In genomic region chr18:8608795-8609673, GRCh38 we compare ENCODE assay signal across 8 cellular contexts. TPM values are rescaled to one million over a fixed set of nuclear protein-coding genes. Genes with fewer than 3 reads are reported as not detected.
DNase-seq lines count a peak whose midpoint lies in the region; ATAC-seq and TF ChIP-seq lines count a peak whose summit lies in the region.

Gene RAB12, plus strand, starts transcription at chr18:8609437. Its CDS starts 3 bp downstream, at chr18:8609440.

- H3K4me3 ChIP-seq in DOHH2 (ENCODE audit: low read length) = peak within 1 kb of the TSS; percentile 92
- peak within 1 kb of the TSS; percentile 85 for H3K4me3 ChIP-seq in GM23338
- H3K4me3 ChIP-seq in Loucy (ENCODE audit: low read length, poor library complexity, severe bottlenecking) = peak within 1 kb of the TSS; percentile 91
- H3K4me3 ChIP-seq in neuronal stem cell (ENCODE audit: low read length in 2 of 2) = peak within 1 kb of the TSS; percentile 93 to 99
- H3K4me3 ChIP-seq in subcutaneous abdominal adipose tissue (ENCODE audit: low read depth in 1 of 5, low read length in 5 of 5) = peak within 1 kb of the TSS; percentile 77 to 87 (median 85)

- peak; percentile 32 for TF ChIP-seq CTCF in DOHH2 (IDR thresholded peaks at IDR 0.05; ENCODE audit: low read depth, low read length, poor library complexity, severe bottlenecking)
- peak in 1 of 2 experiments; percentile 64; a peak in 2 of 4 replicates for TF ChIP-seq CTCF in GM23338 (conservative IDR thresholded peaks at IDR 0.05; ENCODE audit: low read depth in 2 of 2)
- peak; percentile 32 for TF ChIP-seq CTCF in Loucy (conservative IDR thresholded peaks at IDR 0.05; ENCODE audit: low read length)
- TF ChIP-seq CTCF in foreskin keratinocyte (conservative IDR thresholded peaks at IDR 0.05) = peak; percentile 74

- H3K4me1 Mint-ChIP-seq in GM23338 = peaks cover 51% of the 10 kb centered on the region

- H3K36me3 Mint-ChIP-seq in GM23338 (ENCODE audit: low read depth) = peaks cover 28% of the 10 kb centered on the region

- H3F3A ChIP-seq in DOHH2 (ENCODE audit: control insufficient read depth, insufficient read depth) = peaks cover 20% of the 10 kb centered on the region
- no peaks in the 10 kb centered on the region; the same call in 1 of the 2 replicates for H3F3A ChIP-seq in GM23338 (replicated peaks; ENCODE audit: low read depth)
- no peaks in the 10 kb centered on the region for H3F3A ChIP-seq in Loucy (ENCODE audit: low read depth)

- H3K9me2 ChIP-seq in DOHH2 (replicated peaks; ENCODE audit: control insufficient read depth, low read length) = no peaks in the 10 kb centered on the region
- no peaks in the 10 kb centered on the region for H3K9me2 ChIP-seq in GM23338 (ENCODE audit: insufficient read depth)
- H3K9me2 ChIP-seq in Loucy (replicated peaks; ENCODE audit: low read depth, low read length) = no peaks in the 10 kb centered on the region

- no CpG with 5 or more reads among the region's 98 CpGs for WGBS in neuronal stem cell (ENCODE audit: extremely low coverage in 2 of 2, insufficient read length in 2 of 2, insufficient replicate concordance in 1 of 2), 2 donors

- H3K9ac ChIP-seq in Loucy (ENCODE audit: low read depth, low read length, poor library complexity, severe bottlenecking) (peak within 1 kb of the TSS; percentile 97), neuronal stem cell (ENCODE audit: low read depth, low read length, poor library complexity) (peak within 1 kb of the TSS; percentile 96), subcutaneous abdominal adipose tissue (ENCODE audit: low read length in 5 of 5) (peak within 1 kb of the TSS; percentile 73 to 94 (median 92))

- ATAC-seq in GM23338 (peak; percentile 80), foreskin keratinocyte (peak; percentile 86)

- peak; percentile 87 for DNase-seq in GM23338 (ENCODE audit: low spot score)
- DNase-seq in SIG-M5 treated with dmso at 0.1 percent for 504 hours (lab: John Stamatoyannopoulos, UW; ENCODE audit: unreplicated experiment) = peak; percentile 85
- peak; percentile 86 for DNase-seq in activated gamma-delta T cell treated with Interleukin-2 at 50 U/mL for 16 hours
- DNase-seq in foreskin keratinocyte = peak; percentile 21 to 43
- peak; percentile 79 for DNase-seq in neuronal stem cell (ENCODE audit: low spot score)

- H3K18ac ChIP-seq in neuronal stem cell (ENCODE audit: low read length) = peak within 1 kb of the TSS; percentile 89

- no peak within 1 kb of the TSS for H2BK15ac ChIP-seq in neuronal stem cell (ENCODE audit: low read length)

- H2BK5ac ChIP-seq in neuronal stem cell (ENCODE audit: low read length) = peak within 1 kb of the TSS; percentile 46

- H3K27me3 ChIP-seq in DOHH2 (ENCODE audit: control insufficient read depth, low read length) = no peaks in the 10 kb centered on the region
- H3K27me3 ChIP-seq in GM23338 (ENCODE audit: insufficient read depth) = peaks cover 10% of the 10 kb centered on the region
- H3K27me3 ChIP-seq in Loucy (ENCODE audit: insufficient read depth, low read length, poor library complexity, severe bottlenecking) = no peaks in the 10 kb centered on the region
- no peaks in the 10 kb centered on the region for H3K27me3 ChIP-seq in foreskin keratinocyte
- H3K27me3 ChIP-seq in neuronal stem cell (ENCODE audit: control insufficient read depth in 3 of 3, insufficient read depth in 3 of 3, low read depth in 1 of 3, low read length in 3 of 3) = peaks cover 0 to 13% (median 0%) of the 10 kb centered on the region in 3 experiments
- H3K27me3 ChIP-seq in subcutaneous abdominal adipose tissue (ENCODE audit: control insufficient read depth in 5 of 5, insufficient read depth in 4 of 5, low read length in 5 of 5) = no peaks in the 10 kb centered on the region

- H3K27ac Mint-ChIP-seq in GM23338 = peak within 1 kb of the TSS; percentile 90

- H3K14ac ChIP-seq in neuronal stem cell (ENCODE audit: low read length) = peak within 1 kb of the TSS; percentile 65

- peak within 1 kb of the TSS; percentile 100 for H2AFZ ChIP-seq in GM23338
- H2AFZ ChIP-seq in Loucy (ENCODE audit: low read length) = peak within 1 kb of the TSS; percentile 100
- H2AFZ ChIP-seq in neuronal stem cell (ENCODE audit: low read length) = peak within 1 kb of the TSS; percentile 98

- no peak within 1 kb of the TSS for H3K4ac ChIP-seq in neuronal stem cell (ENCODE audit: low read length)

- H3K9me3 ChIP-seq in DOHH2 (ENCODE audit: control insufficient read depth, insufficient read depth, low read length) = no peaks in the 10 kb centered on the region
- no peaks in the 10 kb centered on the region for H3K9me3 ChIP-seq in Loucy (ENCODE audit: insufficient read depth, low read depth, low read length)
- no peaks in the 10 kb centered on the region for H3K9me3 ChIP-seq in neuronal stem cell (replicated peaks in 1 of 2; ENCODE audit: control insufficient read depth in 2 of 2, insufficient read depth in 1 of 2, low read depth in 1 of 2, low read length in 2 of 2)
- H3K9me3 ChIP-seq in subcutaneous abdominal adipose tissue (ENCODE audit: control insufficient read depth in 5 of 5, low read length in 5 of 5) = no peaks in the 10 kb centered on the region

- H3K4me3 Mint-ChIP-seq in GM23338 = peak within 1 kb of the TSS; percentile 94

- peaks cover 3% of the 10 kb centered on the region; the same call in 1 of the 3 replicates for H3K9me3 Mint-ChIP-seq in GM23338

- H2AK5ac ChIP-seq in neuronal stem cell (ENCODE audit: low read depth, low read length) = peak within 1 kb of the TSS; percentile 22

- H3K4me2 ChIP-seq in DOHH2 (ENCODE audit: low read length) (peak within 1 kb of the TSS; percentile 90), GM23338 (peak within 1 kb of the TSS; percentile 95), Loucy (ENCODE audit: low read depth, low read length, poor library complexity, severe bottlenecking) (peak within 1 kb of the TSS; percentile 89), neuronal stem cell (ENCODE audit: insufficient read depth, low read length, poor library complexity, severe bottlenecking) (peak within 1 kb of the TSS; percentile 88)

- H3K27ac ChIP-seq in DOHH2 (ENCODE audit: low read depth, low read length) (peak within 1 kb of the TSS; percentile 93), GM23338 (ENCODE audit: low read depth) (0 out of 2 replicates have a peak within 1 kb of the TSS, but pooled peaks have one; percentile 55), foreskin keratinocyte (peak within 1 kb of the TSS; percentile 47), neuronal stem cell (replicated peaks; ENCODE audit: low read length) (no peak within 1 kb of the TSS), subcutaneous abdominal adipose tissue (ENCODE audit: low read depth, low read length) (peak within 1 kb of the TSS; percentile 86)

- peaks cover 14% of the 10 kb centered on the region for H3K27me3 Mint-ChIP-seq in GM23338 (ENCODE audit: insufficient read depth, low read depth, poor library complexity)

- H4K8ac ChIP-seq in neuronal stem cell (ENCODE audit: low read depth, low read length) = no peak within 1 kb of the TSS

- peak within 1 kb of the TSS; percentile 36 for H3K23ac ChIP-seq in neuronal stem cell (ENCODE audit: low read depth, low read length, poor library complexity)

- peaks cover 35% of the 10 kb centered on the region for H3K36me3 ChIP-seq in DOHH2 (ENCODE audit: control insufficient read depth, low read length)
- no peaks in the 10 kb centered on the region for H3K36me3 ChIP-seq in GM23338 (ENCODE audit: insufficient read depth)
- H3K36me3 ChIP-seq in Loucy (ENCODE audit: insufficient read depth, low read length) = no peaks in the 10 kb centered on the region
- peaks cover 4 to 25% of the 10 kb centered on the region in 2 donors for H3K36me3 ChIP-seq in neuronal stem cell (replicated peaks in 1 of 2; ENCODE audit: control insufficient read depth in 2 of 2, insufficient read depth in 2 of 2, low read length in 2 of 2)
- peaks cover 0 to 3% (median 0%) of the 10 kb centered on the region in 5 donors for H3K36me3 ChIP-seq in subcutaneous abdominal adipose tissue (ENCODE audit: control insufficient read depth in 5 of 5, insufficient read depth in 5 of 5, low read length in 5 of 5)

- H3K4me1 ChIP-seq in DOHH2 (ENCODE audit: control insufficient read depth, low read length) (peaks cover 84% of the 10 kb centered on the region), GM23338 (ENCODE audit: insufficient read depth) (peaks cover 57% of the 10 kb centered on the region), Loucy (ENCODE audit: insufficient read depth, low read length, poor library complexity, severe bottlenecking) (peaks cover 41% of the 10 kb centered on the region), foreskin keratinocyte (peaks cover 14% of the 10 kb centered on the region), neuronal stem cell (ENCODE audit: control insufficient read depth in 2 of 2, insufficient read depth in 1 of 2, low read depth in 1 of 2, low read length in 2 of 2) (peaks cover 7 to 9% of the 10 kb centered on the region in 2 donors), subcutaneous abdominal adipose tissue (ENCODE audit: control insufficient read depth in 5 of 5, insufficient read depth in 5 of 5, low read length in 5 of 5) (peaks cover 0 to 45% (median 40%) of the 10 kb centered on the region in 5 donors)

- H2BK12ac ChIP-seq in neuronal stem cell (ENCODE audit: low read length) = no peak within 1 kb of the TSS

- peaks cover 32% of the 10 kb centered on the region; the same call in 1 of the 2 replicates for H4K20me1 ChIP-seq in DOHH2 (ENCODE audit: control insufficient read depth, insufficient read depth, low read depth, low read length)
- peaks cover 24% of the 10 kb centered on the region for H4K20me1 ChIP-seq in GM23338 (replicated peaks; ENCODE audit: insufficient read depth)
- peaks cover 44% of the 10 kb centered on the region for H4K20me1 ChIP-seq in Loucy (ENCODE audit: insufficient read depth, low read length, poor library complexity, severe bottlenecking)

- H2BK120ac ChIP-seq in neuronal stem cell (ENCODE audit: low read depth, low read length) = no peak within 1 kb of the TSS

- peaks cover 45% of the 10 kb centered on the region for H3K79me2 ChIP-seq in DOHH2 (ENCODE audit: control insufficient read depth, low read length)
- H3K79me2 ChIP-seq in GM23338 (replicated peaks; ENCODE audit: insufficient read depth) = peaks cover 44% of the 10 kb centered on the region
- H3K79me2 ChIP-seq in Loucy (ENCODE audit: insufficient read depth, low read length) = peaks cover 43% of the 10 kb centered on the region

- H3K79me1 ChIP-seq in neuronal stem cell (ENCODE audit: low read depth, low read length) = peaks cover 12% of the 10 kb centered on the region

- no peak within 1 kb of the TSS for H4K91ac ChIP-seq in neuronal stem cell (ENCODE audit: low read depth, low read length, poor library complexity)

TF ChIP-seq in GM23338, 12 proteins besides CTCF, POLR2A, EP300 and RAD21:
- peak; percentile 81 for TF ChIP-seq POLR2AphosphoS5 (IDR thresholded peaks at IDR 0.05; ENCODE audit: low read depth)
- TF ChIP-seq EZH2 (IDR thresholded peaks at IDR 0.05; ENCODE audit: low read depth, unreplicated experiment) = no peak
TF ChIP-seq in GM23338: peak in this region for 1.

RNA-seq across cellular contexts. Expression of gene RAB12, which starts in this region (rescaled TPM):
- total RNA-seq in GM23338 (2014; rRNA removed; shearing (Covaris generic)) = 80.4 and 92.3 TPM in 2 replicates
- polyA plus RNA-seq in GM23338 (2016; fragmentation: Nextera tagmentation; extraction: Ambion mirVana) (16.7 and 20.7 TPM in 2 replicates), foreskin keratinocyte (21.0 and 27.2 TPM in 2 replicates)
- total RNA-seq in foreskin keratinocyte = 43.5 and 45.4 TPM in 2 replicates
- 28.5 TPM for polyA plus RNA-seq in neuronal stem cell (2013, experiment 1 of 2)
- 28.9 TPM for polyA plus RNA-seq in neuronal stem cell (2013, experiment 2 of 2)

Comparison
In these comparisons a context has a peak if more than half of its experiments do, and no peak if none do; other contexts are left out.
1. DNase-seq: peak in every context shown above with its lines; median percentile 87 in GM23338; 86 in activated gamma-delta T cell treated with Interleukin-2 at 50 U/mL for 16 hours; 85 in SIG-M5 treated with dmso at 0.1 percent for 504 hours; 79 in neuronal stem cell; 32 in foreskin keratinocyte.